ENCODE assay signal across 1 cellular context in genomic region chr11:95789506-95790122, GRCh38.
TF ChIP-seq lines count a peak whose summit lies in the region.

Gene FAM76B, minus strand, starts transcription at chr11:95789782. Its CDS starts 304 bp downstream, at chr11:95789478.

TF ChIP-seq in HepG2, 621 proteins besides CTCF, POLR2A, EP300 and RAD21 (continued from another document and continues in another):
- TF ChIP-seq, protein P1, sequence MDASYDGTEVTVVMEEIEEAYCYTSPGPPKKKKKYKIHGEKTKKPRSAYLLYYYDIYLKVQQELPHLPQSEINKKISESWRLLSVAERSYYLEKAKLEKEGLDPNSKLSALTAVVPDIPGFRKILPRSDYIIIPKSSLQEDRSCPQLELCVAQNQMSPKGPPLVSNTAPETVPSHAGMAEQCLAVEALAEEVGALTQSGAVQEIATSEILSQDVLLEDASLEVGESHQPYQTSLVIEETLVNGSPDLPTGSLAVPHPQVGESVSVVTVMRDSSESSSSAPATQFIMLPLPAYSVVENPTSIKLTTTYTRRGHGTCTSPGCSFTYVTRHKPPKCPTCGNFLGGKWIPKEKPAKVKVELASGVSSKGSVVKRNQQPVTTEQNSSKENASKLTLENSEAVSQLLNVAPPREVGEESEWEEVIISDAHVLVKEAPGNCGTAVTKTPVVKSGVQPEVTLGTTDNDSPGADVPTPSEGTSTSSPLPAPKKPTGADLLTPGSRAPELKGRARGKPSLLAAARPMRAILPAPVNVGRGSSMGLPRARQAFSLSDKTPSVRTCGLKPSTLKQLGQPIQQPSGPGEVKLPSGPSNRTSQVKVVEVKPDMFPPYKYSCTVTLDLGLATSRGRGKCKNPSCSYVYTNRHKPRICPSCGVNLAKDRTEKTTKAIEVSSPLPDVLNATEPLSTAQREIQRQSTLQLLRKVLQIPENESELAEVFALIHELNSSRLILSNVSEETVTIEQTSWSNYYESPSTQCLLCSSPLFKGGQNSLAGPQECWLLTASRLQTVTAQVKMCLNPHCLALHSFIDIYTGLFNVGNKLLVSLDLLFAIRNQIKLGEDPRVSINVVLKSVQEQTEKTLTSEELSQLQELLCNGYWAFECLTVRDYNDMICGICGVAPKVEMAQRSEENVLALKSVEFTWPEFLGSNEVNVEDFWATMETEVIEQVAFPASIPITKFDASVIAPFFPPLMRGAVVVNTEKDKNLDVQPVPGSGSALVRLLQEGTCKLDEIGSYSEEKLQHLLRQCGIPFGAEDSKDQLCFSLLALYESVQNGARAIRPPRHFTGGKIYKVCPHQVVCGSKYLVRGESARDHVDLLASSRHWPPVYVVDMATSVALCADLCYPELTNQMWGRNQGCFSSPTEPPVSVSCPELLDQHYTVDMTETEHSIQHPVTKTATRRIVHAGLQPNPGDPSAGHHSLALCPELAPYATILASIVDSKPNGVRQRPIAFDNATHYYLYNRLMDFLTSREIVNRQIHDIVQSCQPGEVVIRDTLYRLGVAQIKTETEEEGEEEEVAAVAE (CRISPR knock-in tag; IDR thresholded peaks at IDR 0.05; ENCODE audit: borderline replicate concordance): peak; percentile 89; the same call in 1 of the 2 replicates
- TF ChIP-seq THYN1 (CRISPR knock-in tag; IDR thresholded peaks at IDR 0.05; ENCODE audit: borderline replicate concordance, low read depth): no peak
- TF ChIP-seq ZNF274 (CRISPR knock-in tag; IDR thresholded peaks at IDR 0.05): peak; percentile 80
- no peak; the same call in 1 of the 2 replicates for TF ChIP-seq ZNF446 (CRISPR knock-in tag; IDR thresholded peaks at IDR 0.05)
- TF ChIP-seq ZNF607 (CRISPR knock-in tag; IDR thresholded peaks at IDR 0.05; ENCODE audit: borderline replicate concordance): peak; percentile 25; the same call in 1 of the 2 replicates
- no peak for TF ChIP-seq NFATC3 (CRISPR knock-in tag; IDR thresholded peaks at IDR 0.05)
- no peak for TF ChIP-seq ZSCAN20 (CRISPR knock-in tag; IDR thresholded peaks at IDR 0.05; ENCODE audit: borderline replicate concordance)
- TF ChIP-seq, protein P2, sequence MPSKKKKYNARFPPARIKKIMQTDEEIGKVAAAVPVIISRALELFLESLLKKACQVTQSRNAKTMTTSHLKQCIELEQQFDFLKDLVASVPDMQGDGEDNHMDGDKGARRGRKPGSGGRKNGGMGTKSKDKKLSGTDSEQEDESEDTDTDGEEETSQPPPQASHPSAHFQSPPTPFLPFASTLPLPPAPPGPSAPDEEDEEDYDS (CRISPR knock-in tag; IDR thresholded peaks at IDR 0.05): peak; percentile 63
- TF ChIP-seq ZUFSP (CRISPR knock-in tag; IDR thresholded peaks at IDR 0.05; ENCODE audit: borderline replicate concordance): no peak
- peak; percentile 37; the same call in 1 of the 2 replicates for TF ChIP-seq ZNF441 (CRISPR knock-in tag; IDR thresholded peaks at IDR 0.05; ENCODE audit: borderline replicate concordance)
- 0 out of 2 replicates have a peak, but pooled peaks have one; percentile 34 for TF ChIP-seq ZBTB33 (CRISPR knock-in tag; IDR thresholded peaks at IDR 0.05)
- 0 out of 2 replicates have a peak, but pooled peaks have one; percentile 87 for TF ChIP-seq SNAPC2 (CRISPR knock-in tag; IDR thresholded peaks at IDR 0.05)
- TF ChIP-seq ZNF383 (CRISPR knock-in tag; IDR thresholded peaks at IDR 0.05; ENCODE audit: borderline replicate concordance): no peak
- no peak; the same call in 1 of the 2 replicates for TF ChIP-seq ESRRA (CRISPR knock-in tag; IDR thresholded peaks at IDR 0.05; ENCODE audit: low read depth)
- peak; percentile 27; the same call in 1 of the 2 replicates for TF ChIP-seq ATF7-NPFF (CRISPR knock-in tag; IDR thresholded peaks at IDR 0.05; ENCODE audit: low read depth)
- 0 out of 2 replicates have a peak, but pooled peaks have one; percentile 66 for TF ChIP-seq ZNF543 (CRISPR knock-in tag; IDR thresholded peaks at IDR 0.05)
- peak; percentile 49; the same call in 1 of the 2 replicates for TF ChIP-seq TCF7 (IDR thresholded peaks at IDR 0.05; ENCODE audit: low read depth)
- TF ChIP-seq DZIP1 (CRISPR knock-in tag; IDR thresholded peaks at IDR 0.05): peak; percentile 72; the same call in 1 of the 2 replicates
- no peak for TF ChIP-seq SNRNP70 (IDR thresholded peaks at IDR 0.05; ENCODE audit: low read depth, low read length)
- peak; percentile 86 for TF ChIP-seq AGO2 (optimal IDR thresholded peaks at IDR 0.05; ENCODE audit: low read depth, low read length)
- TF ChIP-seq, protein P3, sequence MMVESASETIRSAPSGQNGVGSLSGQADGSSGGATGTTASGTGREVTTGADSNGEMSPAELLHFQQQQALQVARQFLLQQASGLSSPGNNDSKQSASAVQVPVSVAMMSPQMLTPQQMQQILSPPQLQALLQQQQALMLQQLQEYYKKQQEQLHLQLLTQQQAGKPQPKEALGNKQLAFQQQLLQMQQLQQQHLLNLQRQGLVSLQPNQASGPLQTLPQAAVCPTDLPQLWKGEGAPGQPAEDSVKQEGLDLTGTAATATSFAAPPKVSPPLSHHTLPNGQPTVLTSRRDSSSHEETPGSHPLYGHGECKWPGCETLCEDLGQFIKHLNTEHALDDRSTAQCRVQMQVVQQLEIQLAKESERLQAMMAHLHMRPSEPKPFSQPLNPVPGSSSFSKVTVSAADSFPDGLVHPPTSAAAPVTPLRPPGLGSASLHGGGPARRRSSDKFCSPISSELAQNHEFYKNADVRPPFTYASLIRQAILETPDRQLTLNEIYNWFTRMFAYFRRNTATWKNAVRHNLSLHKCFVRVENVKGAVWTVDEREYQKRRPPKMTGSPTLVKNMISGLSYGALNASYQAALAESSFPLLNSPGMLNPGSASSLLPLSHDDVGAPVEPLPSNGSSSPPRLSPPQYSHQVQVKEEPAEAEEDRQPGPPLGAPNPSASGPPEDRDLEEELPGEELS (CRISPR knock-in tag; IDR thresholded peaks at IDR 0.05): no peak; the same call in 1 of the 2 replicates
- no peak for TF ChIP-seq TCF7L2 (IDR thresholded peaks at IDR 0.05; ENCODE audit: low read depth, low read length)
- peak; percentile 85; the same call in 1 of the 2 replicates for TF ChIP-seq CBX5 (CRISPR knock-in tag; IDR thresholded peaks at IDR 0.05; ENCODE audit: borderline replicate concordance)
- TF ChIP-seq ZFP36L2 (CRISPR knock-in tag; IDR thresholded peaks at IDR 0.05): no peak
- peak; percentile 51 for TF ChIP-seq RARA (CRISPR knock-in tag; IDR thresholded peaks at IDR 0.05)
- TF ChIP-seq ZNF124 (CRISPR knock-in tag; IDR thresholded peaks at IDR 0.05): peak; percentile 41; the same call in 1 of the 2 replicates
- TF ChIP-seq ZMAT5 (CRISPR knock-in tag; IDR thresholded peaks at IDR 0.05; ENCODE audit: borderline replicate concordance, low read depth): no peak
- TF ChIP-seq TRAFD1 (CRISPR knock-in tag; IDR thresholded peaks at IDR 0.05; ENCODE audit: borderline replicate concordance): no peak
- TF ChIP-seq, protein P4, sequence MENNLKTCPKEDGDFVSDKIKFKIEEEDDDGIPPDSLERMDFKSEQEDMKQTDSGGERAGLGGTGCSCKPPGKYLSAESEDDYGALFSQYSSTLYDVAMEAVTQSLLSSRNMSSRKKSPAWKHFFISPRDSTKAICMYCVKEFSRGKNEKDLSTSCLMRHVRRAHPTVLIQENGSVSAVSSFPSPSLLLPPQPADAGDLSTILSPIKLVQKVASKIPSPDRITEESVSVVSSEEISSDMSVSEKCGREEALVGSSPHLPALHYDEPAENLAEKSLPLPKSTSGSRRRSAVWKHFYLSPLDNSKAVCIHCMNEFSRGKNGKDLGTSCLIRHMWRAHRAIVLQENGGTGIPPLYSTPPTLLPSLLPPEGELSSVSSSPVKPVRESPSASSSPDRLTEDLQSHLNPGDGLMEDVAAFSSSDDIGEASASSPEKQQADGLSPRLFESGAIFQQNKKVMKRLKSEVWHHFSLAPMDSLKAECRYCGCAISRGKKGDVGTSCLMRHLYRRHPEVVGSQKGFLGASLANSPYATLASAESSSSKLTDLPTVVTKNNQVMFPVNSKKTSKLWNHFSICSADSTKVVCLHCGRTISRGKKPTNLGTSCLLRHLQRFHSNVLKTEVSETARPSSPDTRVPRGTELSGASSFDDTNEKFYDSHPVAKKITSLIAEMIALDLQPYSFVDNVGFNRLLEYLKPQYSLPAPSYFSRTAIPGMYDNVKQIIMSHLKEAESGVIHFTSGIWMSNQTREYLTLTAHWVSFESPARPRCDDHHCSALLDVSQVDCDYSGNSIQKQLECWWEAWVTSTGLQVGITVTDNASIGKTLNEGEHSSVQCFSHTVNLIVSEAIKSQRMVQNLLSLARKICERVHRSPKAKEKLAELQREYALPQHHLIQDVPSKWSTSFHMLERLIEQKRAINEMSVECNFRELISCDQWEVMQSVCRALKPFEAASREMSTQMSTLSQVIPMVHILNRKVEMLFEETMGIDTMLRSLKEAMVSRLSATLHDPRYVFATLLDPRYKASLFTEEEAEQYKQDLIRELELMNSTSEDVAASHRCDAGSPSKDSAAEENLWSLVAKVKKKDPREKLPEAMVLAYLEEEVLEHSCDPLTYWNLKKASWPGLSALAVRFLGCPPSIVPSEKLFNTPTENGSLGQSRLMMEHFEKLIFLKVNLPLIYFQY (CRISPR knock-in tag; IDR thresholded peaks at IDR 0.05; ENCODE audit: borderline replicate concordance): peak; percentile 82
- TF ChIP-seq MIER3 (CRISPR knock-in tag; IDR thresholded peaks at IDR 0.05; ENCODE audit: borderline replicate concordance): peak; percentile 82; the same call in 1 of the 2 replicates
- no peak for TF ChIP-seq CAMTA2 (CRISPR knock-in tag; IDR thresholded peaks at IDR 0.05; ENCODE audit: borderline replicate concordance)
